ENCODE assay signal across 25 cellular contexts in genomic region chr2:144595279-144595678, GRCh38.
DNase-seq lines count a peak whose midpoint lies in the region; ATAC-seq and TF ChIP-seq lines count a peak whose summit lies in the region.
"Had no signal": no experiment of that assay in that cellular context is flagged by ENCODE, and none has a peak within 500 bp of the region (broad histone marks: within the 10 kb centered on the region; RNA-seq: fewer than 3 reads in every experiment).

No MANE protein-coding gene starts in this region.

- no peak overlapping the region for H3K9ac ChIP-seq in BLaER1
- H3K9ac ChIP-seq: KMS-11, parathyroid adenoma had no signal

- H3K9me3 ChIP-seq in BLaER1: peaks cover 24% of the 10 kb centered on the region
- H3K9me3 ChIP-seq: transverse colon had no signal

- 80% methylated on average over 2 of the region's 2 CpGs for WGBS in lower leg skin, 2 donors

- POLR2A ChIA-PET in activated B cell treated with CpG ODN at 0.5 μM for 24 hours (lab: Charles Lee): interaction anchor here (1.7 kb wide), 1 partner anchor 10 kb away, joined by 7 read pairs; no protein-coding TSS in a partner anchor
- POLR2A ChIA-PET in RWPE1 (lab: Yijun Ruan, JAX; ENCODE audit: low non-redundant PET): no interaction called here

- H3K4me3 Mint-ChIP-seq in activated B cell treated with CpG ODN at 0.5 μM for 24 hours: peak overlapping the region; percentile 56
- peak overlapping the region in 3 of 5 donors; percentile 86 to 95 (median 91) for H3K4me3 Mint-ChIP-seq in immature natural killer cell
- H3K4me3 Mint-ChIP-seq: activated T-cell treated with anti-CD3 and anti-CD28 coated beads, Interleukin-2, amount 50 U/mL, for 24 hours; endodermal cell; naive thymus-derived CD4-positive, alpha-beta T cell had no signal

- H3K4me1 ChIP-seq in BLaER1: peaks cover 45% of the 10 kb centered on the region
- H3K4me1 ChIP-seq: parathyroid adenoma had no signal

- CTCF ChIA-PET in activated B cell treated with CpG ODN at 0.5 μM for 24 hours (lab: Charles Lee): no interaction called here
- CTCF ChIA-PET in RWPE1 (lab: Yijun Ruan, JAX): interaction anchor here (0.6 kb wide), 1 partner anchor 18 kb away, joined by 3 read pairs; no protein-coding TSS in a partner anchor

- no peak overlapping the region for H3K27ac Mint-ChIP-seq in activated B cell treated with CpG ODN at 0.5 μM for 24 hours
- peak overlapping the region; percentile 91 to 99 (median 96) for H3K27ac Mint-ChIP-seq in immature natural killer cell
- H3K27ac Mint-ChIP-seq: activated T-cell treated with anti-CD3 and anti-CD28 coated beads, Interleukin-2, amount 50 U/mL, for 24 hours; endodermal cell; memory B cell; naive thymus-derived CD4-positive, alpha-beta T cell had no signal

- peak overlapping the region; percentile 78 for H3K4me2 ChIP-seq in BLaER1
- H3K4me2 ChIP-seq: KMS-11 had no signal

- intact Hi-C loops in activated B cell treated with CpG ODN at 0.5 μM for 24 hours (cut with micrococcal nuclease) (no loop called here), lower leg skin (cut with DNase I; ENCODE audit: low total_unique reads) (no loop called here)

- H3K27ac ChIP-seq in BLaER1 (no peak overlapping the region), RWPE1 (no peak overlapping the region)
- H3K27ac ChIP-seq: brain microvascular endothelial cell, KMS-11, parathyroid adenoma had no signal

- TF ChIP-seq CTCF in activated B cell treated with CpG ODN at 0.5 μM for 24 hours (IDR thresholded peaks at IDR 0.05) (no peak), RWPE1 (conservative IDR thresholded peaks at IDR 0.05; ENCODE audit: low read depth) (no peak), lower leg skin (IDR thresholded peaks at IDR 0.05) (no peak)

- no peaks in the 10 kb centered on the region for H3K36me3 ChIP-seq in BLaER1
- H3K36me3 ChIP-seq: brain microvascular endothelial cell, transverse colon had no signal

- no peaks in the 10 kb centered on the region for H3K36me3 Mint-ChIP-seq in activated B cell treated with CpG ODN at 0.5 μM for 24 hours (ENCODE audit: low read depth)
- peaks cover 0 to 4% (median 0%) of the 10 kb centered on the region in 3 donors for H3K36me3 Mint-ChIP-seq in immature natural killer cell
- H3K36me3 Mint-ChIP-seq: memory B cell had no signal

- DNase-seq in NCI-H2171 (lab: John Stamatoyannopoulos, UW) (peak; percentile 71), activated B cell treated with CpG ODN at 0.5 μM for 24 hours (no peak), immature natural killer cell (no peak), iPS-NIHi7 (ENCODE audit: extremely low spot score) (no peak), RWPE1 (ENCODE audit: low spot score) (no peak), lower leg skin (ENCODE audit: low spot score in 2 of 2) (no peak)
- DNase-seq: activated CD4-positive, alpha-beta T cell treated with anti-CD3 and anti-CD28 coated beads for 1 hour; activated CD8-positive, alpha-beta memory T cell treated with anti-CD3 and anti-CD28 coated beads for 24 hours; activated T-cell treated with anti-CD3 and anti-CD28 coated beads, Interleukin-2, amount 50 U/mL, for 24 hours; brain microvascular endothelial cell; EL; endodermal cell; left cardiac atrium; MV-4-11; naive thymus-derived CD4-positive, alpha-beta T cell; NCI-H187 treated with DMSO at 0.1 percent for 48 hours; right cardiac atrium; T1000; transverse colon had no signal

- ATAC-seq in activated B cell treated with CpG ODN at 0.5 μM for 24 hours (ENCODE audit: low read depth): no peak
- ATAC-seq in GM21576 (IDR thresholded peaks at IDR 0.05; ENCODE audit: unreplicated experiment): no peak
- ATAC-seq: HCT116; naive thymus-derived CD4-positive, alpha-beta T cell had no signal

- H3K4me3 ChIP-seq in BLaER1 (no peak overlapping the region), lower leg skin (ENCODE audit: low read depth, poor library complexity, severe bottlenecking) (no peak overlapping the region)
- H3K4me3 ChIP-seq: transverse colon had no signal

- H3K27me3 Mint-ChIP-seq in activated B cell treated with CpG ODN at 0.5 μM for 24 hours (no peaks in the 10 kb centered on the region), immature natural killer cell (ENCODE audit: low read depth in 3 of 3) (peaks cover 0 to 13% (median 0%) of the 10 kb centered on the region in 3 donors)
- H3K27me3 Mint-ChIP-seq: memory B cell had no signal

- TF ChIP-seq POLR2A in lower leg skin (IDR thresholded peaks at IDR 0.05): no peak

- no peaks in the 10 kb centered on the region for H3K27me3 ChIP-seq in BLaER1
- H3K27me3 ChIP-seq: brain microvascular endothelial cell, transverse colon had no signal

- H4K20me1 ChIP-seq in BLaER1: no peaks in the 10 kb centered on the region

- no peaks in the 10 kb centered on the region for H3K9me3 Mint-ChIP-seq in activated B cell treated with CpG ODN at 0.5 μM for 24 hours
- no peaks in the 10 kb centered on the region for H3K9me3 Mint-ChIP-seq in immature natural killer cell
- H3K9me3 Mint-ChIP-seq: activated T-cell treated with anti-CD3 and anti-CD28 coated beads, Interleukin-2, amount 50 U/mL, for 24 hours; memory B cell had no signal

- H3K4me1 Mint-ChIP-seq in activated B cell treated with CpG ODN at 0.5 μM for 24 hours (peaks cover 35% of the 10 kb centered on the region), immature natural killer cell (peaks cover 50 to 62% of the 10 kb centered on the region in 2 donors)
